Comparison of ENCODE assay signal across 14 cellular contexts in genomic region chr16:50208460-50208931, GRCh38. TPM values are rescaled to one million over a fixed set of nuclear protein-coding genes. Genes with fewer than 3 reads are reported as not detected.
DNase-seq lines count a peak whose midpoint lies in the region; ATAC-seq and TF ChIP-seq lines count a peak whose summit lies in the region.
"Had no signal": no experiment of that assay in that cellular context is flagged by ENCODE, and none has a peak within 500 bp of the region (broad histone marks: within the 10 kb centered on the region; RNA-seq: fewer than 3 reads in every experiment).

No MANE protein-coding gene starts in this region.

- no peaks in the 10 kb centered on the region for H3K79me2 ChIP-seq in Karpas-422 (ENCODE audit: low read length)

- H3K36me3 Mint-ChIP-seq in naive thymus-derived CD8-positive, alpha-beta T cell = peaks cover 0 to 23% (median 6%) of the 10 kb centered on the region in 3 donors

- no peak for ATAC-seq in naive thymus-derived CD8-positive, alpha-beta T cell
- no peak for ATAC-seq in upper lobe of left lung (ENCODE audit: low FRiP score in 2 of 2)

- H3K4me1 Mint-ChIP-seq in naive thymus-derived CD8-positive, alpha-beta T cell = peaks cover 29 to 61% (median 45%) of the 10 kb centered on the region in 4 donors

- peaks cover 33 to 88% (median 73%) of the 10 kb centered on the region in 11 experiments; a peak in 21 of 22 replicates for H4K20me1 ChIP-seq in BLaER1 treated with 17β-estradiol and CSF1 and Interleukin-3, amounts not matched to agents 10 nM and 100 nM
- H4K20me1 ChIP-seq in Karpas-422 (ENCODE audit: insufficient read depth, low read depth, low read length) = peaks cover 6% of the 10 kb centered on the region; the same call in 1 of the 2 replicates

- 74 to 87% methylated on average over 3 of the region's 3 CpGs for WGBS in upper lobe of left lung, 2 donors

- H3K9me3 Mint-ChIP-seq in naive thymus-derived CD8-positive, alpha-beta T cell = no peaks in the 10 kb centered on the region
- H3K9me3 Mint-ChIP-seq: activated T-helper 1 cell treated with anti-CD3 and anti-CD28 coated beads, Interleukin-12 subunit alpha, Interleukin-12 subunit beta, Interleukin-2, Interleukin-4 antibody, amounts not matched to agents 30 ng/mL and 10 ng/mL and 1 ng/mL, durations not matched to agents 14 hours and 24 hours and 36 hours had no signal

- peak overlapping the region in 7 of 10 donors; percentile 29 to 74 (median 56) for H3K27ac Mint-ChIP-seq in naive thymus-derived CD8-positive, alpha-beta T cell
- H3K27ac Mint-ChIP-seq: activated T-helper 1 cell treated with anti-CD3 and anti-CD28 coated beads, Interleukin-12 subunit alpha, Interleukin-12 subunit beta, Interleukin-2, Interleukin-4 antibody, amounts not matched to agents 30 ng/mL and 10 ng/mL and 1 ng/mL, durations not matched to agents 14 hours and 24 hours and 36 hours had no signal

- POLR2A ChIA-PET in naive thymus-derived CD8-positive, alpha-beta T cell (lab: Charles Lee) = no interaction called here

- H3K9me2 ChIP-seq in Karpas-422 (replicated peaks; ENCODE audit: insufficient read depth, low read length) = no peaks in the 10 kb centered on the region

- peaks cover 30 to 48% (median 40%) of the 10 kb centered on the region in 10 experiments for H3K4me1 ChIP-seq in BLaER1 treated with 17β-estradiol and CSF1 and Interleukin-3, amounts not matched to agents 10 nM and 100 nM
- H3K4me1 ChIP-seq in Karpas-422 (ENCODE audit: low read length) = peaks cover 11% of the 10 kb centered on the region
- H3K4me1 ChIP-seq in upper lobe of left lung = peaks cover 33 to 54% (median 46%) of the 10 kb centered on the region in 4 donors

- TF ChIP-seq POLR2A in upper lobe of left lung (IDR thresholded peaks at IDR 0.05) = no peak

- peak; percentile 31 for DNase-seq in Karpas-422
- DNase-seq in choroid plexus epithelial cell (ENCODE audit: low read depth) = peak; percentile 77
- DNase-seq in naive thymus-derived CD8-positive, alpha-beta T cell = no peak
- DNase-seq in upper lobe of left lung = no peak
- no peak for DNase-seq in middle frontal gyrus (ENCODE audit: extremely low spot score, low spot score)
- no peak for DNase-seq in activated CD4-positive, CD25-positive, alpha-beta regulatory T cell treated with anti-CD3 and anti-CD28 coated beads, Interleukin-2, amount 50 U/mL, for 72 hours
- DNase-seq in Ammon's horn (ENCODE audit: low spot score) = no peak
- DNase-seq: H7; NCI-H1105 treated with DMSO at 0.1 percent for 48 hours; Peyer's patch; stimulated activated CD4-positive, alpha-beta T cell treated with anti-CD3 and anti-CD28 coated beads, Interleukin-4, amount 100 ng/mL, for 1 hour had no signal

- no peak for TF ChIP-seq CTCF in choroid plexus epithelial cell (conservative IDR thresholded peaks at IDR 0.05; ENCODE audit: low read depth, low read length)
- TF ChIP-seq CTCF in upper lobe of left lung (IDR thresholded peaks at IDR 0.05) = no peak

- peaks cover 18 to 24% (median 23%) of the 10 kb centered on the region in 11 experiments for H3K36me3 ChIP-seq in BLaER1 treated with 17β-estradiol and CSF1 and Interleukin-3, amounts not matched to agents 10 nM and 100 nM
- no peaks in the 10 kb centered on the region for H3K36me3 ChIP-seq in Karpas-422 (ENCODE audit: insufficient read depth, low read length)
- peaks cover 0 to 19% (median 5%) of the 10 kb centered on the region in 4 donors for H3K36me3 ChIP-seq in upper lobe of left lung

- no peaks in the 10 kb centered on the region for H3K27me3 ChIP-seq in BLaER1 treated with 17β-estradiol and CSF1 and Interleukin-3, amounts not matched to agents 10 nM and 100 nM
- H3K27me3 ChIP-seq in Karpas-422 (ENCODE audit: low read length) = no peaks in the 10 kb centered on the region
- no peaks in the 10 kb centered on the region for H3K27me3 ChIP-seq in upper lobe of left lung
- H3K27me3 ChIP-seq: Peyer's patch, suprapubic skin had no signal

- H3K9me3 ChIP-seq in BLaER1 treated with 17β-estradiol and CSF1 and Interleukin-3, amounts not matched to agents 10 nM and 100 nM (replicated peaks in 1 of 11) = no peaks in the 10 kb centered on the region
- H3K9me3 ChIP-seq in Karpas-422 (ENCODE audit: low read length) (no peaks in the 10 kb centered on the region), upper lobe of left lung (no peaks in the 10 kb centered on the region)
- H3K9me3 ChIP-seq: Peyer's patch, suprapubic skin had no signal

- H3K27me3 Mint-ChIP-seq in naive thymus-derived CD8-positive, alpha-beta T cell = no peaks in the 10 kb centered on the region

- H3K9ac ChIP-seq in BLaER1 treated with 17β-estradiol and CSF1 and Interleukin-3, amounts not matched to agents 10 nM and 100 nM = 0 out of 22 replicates have a peak overlapping the region, but pooled peaks of 2 of the 11 experiments have one; percentile 1 to 9
- no peak overlapping the region for H3K9ac ChIP-seq in Karpas-422 (ENCODE audit: low read length)

- H2AFZ ChIP-seq in Karpas-422 (ENCODE audit: low read length) = no peak overlapping the region

- H3K4me3 Mint-ChIP-seq in naive thymus-derived CD8-positive, alpha-beta T cell = no peak overlapping the region
- H3K4me3 Mint-ChIP-seq: activated T-helper 1 cell treated with anti-CD3 and anti-CD28 coated beads, Interleukin-12 subunit alpha, Interleukin-12 subunit beta, Interleukin-2, Interleukin-4 antibody, amounts not matched to agents 30 ng/mL and 10 ng/mL and 1 ng/mL, durations not matched to agents 14 hours and 24 hours and 36 hours had no signal

- no peak overlapping the region for H3K4me3 ChIP-seq in BLaER1 treated with 17β-estradiol and CSF1 and Interleukin-3, amounts not matched to agents 10 nM and 100 nM
- H3K4me3 ChIP-seq in Karpas-422 (ENCODE audit: low read length) (no peak overlapping the region), choroid plexus epithelial cell (ENCODE audit: low read depth, low read length) (no peak overlapping the region), upper lobe of left lung (no peak overlapping the region)
- H3K4me3 ChIP-seq: Peyer's patch, suprapubic skin had no signal

- H3K27ac ChIP-seq in BLaER1 treated with 17β-estradiol and CSF1 and Interleukin-3, amounts not matched to agents 10 nM and 100 nM = peak overlapping the region in 3 of 11 experiments; percentile 16 to 54 (median 34); a peak in 4 of 22 replicates
- H3K27ac ChIP-seq in Karpas-422 (ENCODE audit: low read length) (no peak overlapping the region), upper lobe of left lung (no peak overlapping the region)
- H3K27ac ChIP-seq: suprapubic skin had no signal

- no peak for TF ChIP-seq EP300 in upper lobe of left lung (IDR thresholded peaks at IDR 0.05)

- H3K4me2 ChIP-seq in BLaER1 treated with 17β-estradiol and CSF1 and Interleukin-3, amounts not matched to agents 10 nM and 100 nM = peak overlapping the region in 7 of 11 experiments; percentile 47 to 92 (median 83); a peak in 12 of 22 replicates
- no peak overlapping the region for H3K4me2 ChIP-seq in Karpas-422 (ENCODE audit: low read depth, low read length, poor library complexity, severe bottlenecking)

RNA-seq across cellular contexts. Expression of gene TENT4B, which starts 55.4 kb away (rescaled TPM):
- total RNA-seq in Karpas-422 (2014; rRNA removed; shearing (Covaris generic); ENCODE audit: low replicate concordance) = 2.5 and 5.2 TPM in 2 replicates
- total RNA-seq in naive thymus-derived CD8-positive, alpha-beta T cell = 10 to 100 TPM; 26.0 to 27.0 TPM
- 1 to 10 TPM; 5.3 to 8.3 (median 6.6) TPM for polyA plus RNA-seq in naive thymus-derived CD8-positive, alpha-beta T cell
- total RNA-seq in upper lobe of left lung = 10 to 100 TPM in 3 of 6 donors, 1 to 10 TPM in 3; 7.2 to 19.2 (median 10.6) TPM

RNA-seq across cellular contexts. Expression of gene ADCY7, which starts 57.9 kb away (rescaled TPM):
- total RNA-seq in Karpas-422 (2014; rRNA removed; shearing (Covaris generic); ENCODE audit: low replicate concordance) = 27.5 and 45.5 TPM in 2 replicates
- 100 to 1,000 TPM; 133 to 135 TPM for total RNA-seq in naive thymus-derived CD8-positive, alpha-beta T cell
- 10 to 100 TPM; 60.1 to 72.8 (median 64.6) TPM for polyA plus RNA-seq in naive thymus-derived CD8-positive, alpha-beta T cell
- total RNA-seq in upper lobe of left lung = 100 to 1,000 TPM in 3 of 6 donors, 10 to 100 TPM in 3; 46.9 to 177 (median 101) TPM

Comparison
In these comparisons a context has a peak if more than half of its experiments do, and no peak if none do; other contexts are left out.
1. DNase-seq: peak in Karpas-422 (single experiment) and choroid plexus epithelial cell (single experiment); none in naive thymus-derived CD8-positive, alpha-beta T cell (0 of 10), upper lobe of left lung (0 of 2), middle frontal gyrus (single experiment), activated CD4-positive, CD25-positive, alpha-beta regulatory T cell treated with anti-CD3 and anti-CD28 coated beads, Interleukin-2, amount 50 U/mL, for 72 hours (single experiment) and Ammon's horn (single experiment).